8 cellular contexts compared by ENCODE assay signal in genomic region chr2:181891258-181891965, GRCh38. TPM values are rescaled to one million over a fixed set of nuclear protein-coding genes. Genes with fewer than 3 reads are reported as not detected.
DNase-seq lines count a peak whose midpoint lies in the region; ATAC-seq and TF ChIP-seq lines count a peak whose summit lies in the region.

Gene ITPRID2 (plus strand): TSS chr2:181891730. CDS start chr2:181892067, 337 bp downstream.

- H3K27ac ChIP-seq in endodermal cell (ENCODE audit: low read depth, low read length): peak within 1 kb of the TSS; percentile 78

- ATAC-seq in HG03442 (IDR thresholded peaks at IDR 0.05; ENCODE audit: unreplicated experiment): peak; percentile 89

- no peaks in the 10 kb centered on the region for H3K9me3 ChIP-seq in endodermal cell (ENCODE audit: control insufficient read depth, low read length)

- H3K36me3 Mint-ChIP-seq in CD14-positive monocyte: peaks cover 14 to 15% of the 10 kb centered on the region in 2 donors
- no peaks in the 10 kb centered on the region for H3K36me3 Mint-ChIP-seq in endodermal cell (ENCODE audit: low read depth)

- H3K27me3 ChIP-seq in endodermal cell (ENCODE audit: control insufficient read depth, insufficient read depth, low read length, poor library complexity, severe bottlenecking): no peaks in the 10 kb centered on the region

- H3K27me3 Mint-ChIP-seq in CD14-positive monocyte (ENCODE audit: low read depth in 3 of 3): no peaks in the 10 kb centered on the region
- H3K27me3 Mint-ChIP-seq in endodermal cell (ENCODE audit: insufficient read depth): peaks cover 2% of the 10 kb centered on the region

- peak within 1 kb of the TSS; percentile 97 to 99 for H3K4me3 Mint-ChIP-seq in CD14-positive monocyte
- peak within 1 kb of the TSS; percentile 83 for H3K4me3 Mint-ChIP-seq in endodermal cell

- intact Hi-C loops in CD14-positive monocyte (cut with micrococcal nuclease): loop anchor here (5.0 to 10.0 kb wide), 3 partner anchors 39 to 823 kb away; partner anchors contain the start of gene DNAJC10 (in 1 of the 2)

- WGBS in endodermal cell (ENCODE audit: insufficient coverage in 1 of 2, insufficient read length in 1 of 2), 2 experiments: 2 to 8% methylated on average over 16 to 57 of the region's 58 CpGs

- no peaks in the 10 kb centered on the region for H3K4me1 ChIP-seq in endodermal cell (ENCODE audit: control insufficient read depth, insufficient read depth, low read length)

- H3K27ac Mint-ChIP-seq in CD14-positive monocyte (peak within 1 kb of the TSS; percentile 97 to 99 (median 98)), endodermal cell (peak within 1 kb of the TSS; percentile 98)

- TF ChIP-seq CTCF in CD14-positive monocyte (IDR thresholded peaks at IDR 0.05): peak; percentile 19
- TF ChIP-seq CTCF in endodermal cell (conservative IDR thresholded peaks at IDR 0.05): peak; percentile 42

- H3K4me1 Mint-ChIP-seq in CD14-positive monocyte (peaks cover 33% of the 10 kb centered on the region), endodermal cell (peaks cover 19% of the 10 kb centered on the region)

- H3K36me3 ChIP-seq in endodermal cell (ENCODE audit: control insufficient read depth, insufficient read depth, low read length): peaks cover under 1% of the 10 kb centered on the region

- peak within 1 kb of the TSS; percentile 32 for H3K9ac ChIP-seq in endodermal cell (ENCODE audit: extremely low read depth, low read length, poor library complexity, severe bottlenecking)

- H3K9me3 Mint-ChIP-seq in CD14-positive monocyte: no peaks in the 10 kb centered on the region
- no peaks in the 10 kb centered on the region for H3K9me3 Mint-ChIP-seq in endodermal cell

- DNase-seq in CD14-positive monocyte (ENCODE audit: low spot score) (peak; percentile 70), GM19240 (ENCODE audit: insufficient read length, low spot score) (peak; percentile 76), NCI-H774 (lab: John Stamatoyannopoulos, UW) (peak; percentile 85), endodermal cell (peak; percentile 90), mesenteric fat pad (ENCODE audit: low spot score) (peak; percentile 91)
- DNase-seq in activated CD8-positive, alpha-beta memory T cell treated with anti-CD3 and anti-CD28 coated beads for 4 hours (ENCODE audit: low read depth in 2 of 2): peak; percentile 14 to 22
- peak; percentile 44 for DNase-seq in stimulated activated CD8-positive, alpha-beta memory T cell treated with anti-CD3 and anti-CD28 coated beads, Interleukin-15, amount 100 ng/mL, for 24 hours (ENCODE audit: low read depth)

- peak within 1 kb of the TSS; percentile 85 for H3K4me3 ChIP-seq in endodermal cell (ENCODE audit: low read length)

RNA-seq across cellular contexts. Expression of gene ITPRID2, which starts in this region (rescaled TPM):
- polyA plus RNA-seq in CD14-positive monocyte: 10 to 100 TPM; 17.9 to 23.0 TPM
- total RNA-seq in endodermal cell (10 to 100 TPM; 28.9 to 30.4 TPM), mesenteric fat pad (119 TPM)
- 76.9 TPM for polyA plus RNA-seq in endodermal cell (2013, experiment 1 of 2)
- 106 TPM for polyA plus RNA-seq in endodermal cell (2013, experiment 2 of 2)

Comparison
In these comparisons a context has a peak if more than half of its experiments do, and no peak if none do; other contexts are left out.
1. Peak in every context shown above with its lines: DNase-seq, ATAC-seq, H3K4me3 ChIP-seq and H3K27ac ChIP-seq.
2. DNase-seq: peak in every context shown above with its lines; median percentile 91 in mesenteric fat pad; 90 in endodermal cell; 85 in NCI-H774; 76 in GM19240; 70 in CD14-positive monocyte; 44 in stimulated activated CD8-positive, alpha-beta memory T cell treated with anti-CD3 and anti-CD28 coated beads, Interleukin-15, amount 100 ng/mL, for 24 hours; 18 in activated CD8-positive, alpha-beta memory T cell treated with anti-CD3 and anti-CD28 coated beads for 4 hours.